ENCODE assay signal across 1 cellular context in the genomic region with DNA sequence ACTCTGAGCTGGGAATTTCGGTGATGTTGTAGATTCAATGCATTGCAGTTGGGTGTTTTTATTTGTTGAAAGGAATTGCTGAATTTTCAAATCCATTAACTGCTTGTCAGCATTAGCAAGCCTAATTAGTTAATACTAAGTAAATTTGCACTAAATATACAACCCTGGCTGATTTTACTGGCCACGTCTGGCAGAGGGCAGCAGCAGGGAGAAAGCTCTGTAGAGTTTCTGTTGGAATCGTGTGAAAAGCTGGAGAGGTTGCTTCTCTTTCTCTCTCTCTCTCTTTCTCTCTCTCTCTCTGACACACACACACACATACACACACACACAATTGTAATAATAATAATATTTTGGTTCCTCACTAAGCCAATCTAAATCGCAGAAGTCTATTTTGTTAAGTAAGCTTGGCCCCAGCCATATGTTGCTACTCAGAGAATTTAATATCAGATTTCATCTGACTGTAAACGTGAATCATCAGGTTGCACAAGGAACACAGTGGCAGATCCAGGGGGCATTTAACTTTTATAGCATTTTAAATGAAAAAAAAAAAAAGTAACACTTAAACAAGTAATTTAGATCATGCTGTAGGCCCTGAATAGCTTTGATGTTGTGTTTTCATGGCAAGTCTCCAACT.
TF ChIP-seq lines count a peak whose summit lies in the region.

No MANE protein-coding gene starts in this region.

TF ChIP-seq in HEK293, 187 proteins besides CTCF, POLR2A, EP300 and RAD21 (continued from another document and continues in another):
- TF ChIP-seq KLF17 (tag by site-specific recombination; IDR thresholded peaks at IDR 0.05) (no peak), ZFP37 (tag by site-specific recombination; IDR thresholded peaks at IDR 0.05) (no peak), KLF7 (tag by site-specific recombination; IDR thresholded peaks at IDR 0.05; ENCODE audit: borderline replicate concordance) (no peak), ZNF138 (tag by site-specific recombination; IDR thresholded peaks at IDR 0.05; ENCODE audit: borderline replicate concordance) (no peak), ELK4 (IDR thresholded peaks at IDR 0.05; ENCODE audit: borderline replicate concordance, low read depth, low read length) (no peak), ZNF302 (tag by site-specific recombination; IDR thresholded peaks at IDR 0.05; ENCODE audit: low read depth) (no peak), ZSCAN5A (tag by site-specific recombination; IDR thresholded peaks at IDR 0.05) (no peak), ZNF423 (tag by site-specific recombination; IDR thresholded peaks at IDR 0.05) (no peak), PRDM6 (tag by site-specific recombination; IDR thresholded peaks at IDR 0.05) (peak; percentile 91), ZNF488 (tag by site-specific recombination; IDR thresholded peaks at IDR 0.05) (0 out of 2 replicates have a peak, but pooled peaks have one; percentile 21), ZNF585B (tag by site-specific recombination; IDR thresholded peaks at IDR 0.05) (no peak), ZNF350 (tag by site-specific recombination; IDR thresholded peaks at IDR 0.05) (no peak), ZNF629 (tag by site-specific recombination; IDR thresholded peaks at IDR 0.05) (peak; percentile 73), ZNF391 (tag by site-specific recombination; IDR thresholded peaks at IDR 0.05; ENCODE audit: borderline replicate concordance, low read depth) (no peak), ZNF366 (tag by site-specific recombination; conservative IDR thresholded peaks at IDR 0.05) (peak; percentile 47; the same call in 1 of the 2 replicates), ZNF561 (tag by site-specific recombination; IDR thresholded peaks at IDR 0.05; ENCODE audit: borderline replicate concordance) (no peak)
- TF ChIP-seq, protein P1, sequence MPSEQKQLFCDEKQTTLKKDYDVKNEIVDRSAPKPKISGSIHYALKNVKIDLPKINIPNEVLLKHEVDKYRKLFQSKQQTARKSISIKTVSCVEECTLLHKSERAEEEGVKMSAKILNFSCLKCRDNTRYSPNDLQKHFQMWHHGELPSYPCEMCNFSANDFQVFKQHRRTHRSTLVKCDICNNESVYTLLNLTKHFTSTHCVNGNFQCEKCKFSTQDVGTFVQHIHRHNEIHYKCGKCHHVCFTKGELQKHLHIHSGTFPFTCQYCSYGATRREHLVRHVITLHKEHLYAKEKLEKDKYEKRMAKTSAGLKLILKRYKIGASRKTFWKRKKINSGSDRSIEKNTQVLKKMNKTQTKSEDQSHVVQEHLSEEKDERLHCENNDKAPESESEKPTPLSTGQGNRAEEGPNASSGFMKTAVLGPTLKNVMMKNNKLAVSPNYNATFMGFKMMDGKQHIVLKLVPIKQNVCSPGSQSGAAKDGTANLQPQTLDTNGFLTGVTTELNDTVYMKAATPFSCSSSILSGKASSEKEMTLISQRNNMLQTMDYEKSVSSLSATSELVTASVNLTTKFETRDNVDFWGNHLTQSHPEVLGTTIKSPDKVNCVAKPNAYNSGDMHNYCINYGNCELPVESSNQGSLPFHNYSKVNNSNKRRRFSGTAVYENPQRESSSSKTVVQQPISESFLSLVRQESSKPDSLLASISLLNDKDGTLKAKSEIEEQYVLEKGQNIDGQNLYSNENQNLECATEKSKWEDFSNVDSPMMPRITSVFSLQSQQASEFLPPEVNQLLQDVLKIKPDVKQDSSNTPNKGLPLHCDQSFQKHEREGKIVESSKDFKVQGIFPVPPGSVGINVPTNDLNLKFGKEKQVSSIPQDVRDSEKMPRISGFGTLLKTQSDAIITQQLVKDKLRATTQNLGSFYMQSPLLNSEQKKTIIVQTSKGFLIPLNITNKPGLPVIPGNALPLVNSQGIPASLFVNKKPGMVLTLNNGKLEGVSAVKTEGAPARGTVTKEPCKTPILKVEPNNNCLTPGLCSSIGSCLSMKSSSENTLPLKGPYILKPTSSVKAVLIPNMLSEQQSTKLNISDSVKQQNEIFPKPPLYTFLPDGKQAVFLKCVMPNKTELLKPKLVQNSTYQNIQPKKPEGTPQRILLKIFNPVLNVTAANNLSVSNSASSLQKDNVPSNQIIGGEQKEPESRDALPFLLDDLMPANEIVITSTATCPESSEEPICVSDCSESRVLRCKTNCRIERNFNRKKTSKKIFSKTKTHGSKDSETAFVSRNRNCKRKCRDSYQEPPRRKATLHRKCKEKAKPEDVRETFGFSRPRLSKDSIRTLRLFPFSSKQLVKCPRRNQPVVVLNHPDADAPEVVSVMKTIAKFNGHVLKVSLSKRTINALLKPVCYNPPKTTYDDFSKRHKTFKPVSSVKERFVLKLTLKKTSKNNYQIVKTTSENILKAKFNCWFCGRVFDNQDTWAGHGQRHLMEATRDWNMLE (tag by site-specific recombination; conservative IDR thresholded peaks at IDR 0.05; ENCODE audit: low read depth), result no peak
- TF ChIP-seq, protein P2, sequence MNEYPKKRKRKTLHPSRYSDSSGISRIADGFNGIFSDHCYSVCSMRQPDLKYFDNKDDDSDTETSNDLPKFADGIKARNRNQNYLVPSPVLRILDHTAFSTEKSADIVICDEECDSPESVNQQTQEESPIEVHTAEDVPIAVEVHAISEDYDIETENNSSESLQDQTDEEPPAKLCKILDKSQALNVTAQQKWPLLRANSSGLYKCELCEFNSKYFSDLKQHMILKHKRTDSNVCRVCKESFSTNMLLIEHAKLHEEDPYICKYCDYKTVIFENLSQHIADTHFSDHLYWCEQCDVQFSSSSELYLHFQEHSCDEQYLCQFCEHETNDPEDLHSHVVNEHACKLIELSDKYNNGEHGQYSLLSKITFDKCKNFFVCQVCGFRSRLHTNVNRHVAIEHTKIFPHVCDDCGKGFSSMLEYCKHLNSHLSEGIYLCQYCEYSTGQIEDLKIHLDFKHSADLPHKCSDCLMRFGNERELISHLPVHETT (tag by site-specific recombination; IDR thresholded peaks at IDR 0.05), result no peak
- TF ChIP-seq, protein P3, sequence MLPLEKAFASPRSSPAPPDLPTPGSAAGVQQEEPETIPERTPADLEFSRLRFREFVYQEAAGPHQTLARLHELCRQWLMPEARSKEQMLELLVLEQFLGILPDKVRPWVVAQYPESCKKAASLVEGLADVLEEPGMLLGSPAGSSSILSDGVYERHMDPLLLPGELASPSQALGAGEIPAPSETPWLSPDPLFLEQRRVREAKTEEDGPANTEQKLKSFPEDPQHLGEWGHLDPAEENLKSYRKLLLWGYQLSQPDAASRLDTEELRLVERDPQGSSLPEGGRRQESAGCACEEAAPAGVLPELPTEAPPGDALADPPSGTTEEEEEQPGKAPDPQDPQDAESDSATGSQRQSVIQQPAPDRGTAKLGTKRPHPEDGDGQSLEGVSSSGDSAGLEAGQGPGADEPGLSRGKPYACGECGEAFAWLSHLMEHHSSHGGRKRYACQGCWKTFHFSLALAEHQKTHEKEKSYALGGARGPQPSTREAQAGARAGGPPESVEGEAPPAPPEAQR (tag by site-specific recombination; IDR thresholded peaks at IDR 0.05), result no peak
- TF ChIP-seq, protein P4, sequence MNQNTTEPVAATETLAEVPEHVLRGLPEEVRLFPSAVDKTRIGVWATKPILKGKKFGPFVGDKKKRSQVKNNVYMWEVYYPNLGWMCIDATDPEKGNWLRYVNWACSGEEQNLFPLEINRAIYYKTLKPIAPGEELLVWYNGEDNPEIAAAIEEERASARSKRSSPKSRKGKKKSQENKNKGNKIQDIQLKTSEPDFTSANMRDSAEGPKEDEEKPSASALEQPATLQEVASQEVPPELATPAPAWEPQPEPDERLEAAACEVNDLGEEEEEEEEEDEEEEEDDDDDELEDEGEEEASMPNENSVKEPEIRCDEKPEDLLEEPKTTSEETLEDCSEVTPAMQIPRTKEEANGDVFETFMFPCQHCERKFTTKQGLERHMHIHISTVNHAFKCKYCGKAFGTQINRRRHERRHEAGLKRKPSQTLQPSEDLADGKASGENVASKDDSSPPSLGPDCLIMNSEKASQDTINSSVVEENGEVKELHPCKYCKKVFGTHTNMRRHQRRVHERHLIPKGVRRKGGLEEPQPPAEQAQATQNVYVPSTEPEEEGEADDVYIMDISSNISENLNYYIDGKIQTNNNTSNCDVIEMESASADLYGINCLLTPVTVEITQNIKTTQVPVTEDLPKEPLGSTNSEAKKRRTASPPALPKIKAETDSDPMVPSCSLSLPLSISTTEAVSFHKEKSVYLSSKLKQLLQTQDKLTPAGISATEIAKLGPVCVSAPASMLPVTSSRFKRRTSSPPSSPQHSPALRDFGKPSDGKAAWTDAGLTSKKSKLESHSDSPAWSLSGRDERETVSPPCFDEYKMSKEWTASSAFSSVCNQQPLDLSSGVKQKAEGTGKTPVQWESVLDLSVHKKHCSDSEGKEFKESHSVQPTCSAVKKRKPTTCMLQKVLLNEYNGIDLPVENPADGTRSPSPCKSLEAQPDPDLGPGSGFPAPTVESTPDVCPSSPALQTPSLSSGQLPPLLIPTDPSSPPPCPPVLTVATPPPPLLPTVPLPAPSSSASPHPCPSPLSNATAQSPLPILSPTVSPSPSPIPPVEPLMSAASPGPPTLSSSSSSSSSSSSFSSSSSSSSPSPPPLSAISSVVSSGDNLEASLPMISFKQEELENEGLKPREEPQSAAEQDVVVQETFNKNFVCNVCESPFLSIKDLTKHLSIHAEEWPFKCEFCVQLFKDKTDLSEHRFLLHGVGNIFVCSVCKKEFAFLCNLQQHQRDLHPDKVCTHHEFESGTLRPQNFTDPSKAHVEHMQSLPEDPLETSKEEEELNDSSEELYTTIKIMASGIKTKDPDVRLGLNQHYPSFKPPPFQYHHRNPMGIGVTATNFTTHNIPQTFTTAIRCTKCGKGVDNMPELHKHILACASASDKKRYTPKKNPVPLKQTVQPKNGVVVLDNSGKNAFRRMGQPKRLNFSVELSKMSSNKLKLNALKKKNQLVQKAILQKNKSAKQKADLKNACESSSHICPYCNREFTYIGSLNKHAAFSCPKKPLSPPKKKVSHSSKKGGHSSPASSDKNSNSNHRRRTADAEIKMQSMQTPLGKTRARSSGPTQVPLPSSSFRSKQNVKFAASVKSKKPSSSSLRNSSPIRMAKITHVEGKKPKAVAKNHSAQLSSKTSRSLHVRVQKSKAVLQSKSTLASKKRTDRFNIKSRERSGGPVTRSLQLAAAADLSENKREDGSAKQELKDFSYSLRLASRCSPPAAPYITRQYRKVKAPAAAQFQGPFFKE (tag by site-specific recombination; IDR thresholded peaks at IDR 0.05; ENCODE audit: borderline replicate concordance), result no peak
- TF ChIP-seq, protein P5, sequence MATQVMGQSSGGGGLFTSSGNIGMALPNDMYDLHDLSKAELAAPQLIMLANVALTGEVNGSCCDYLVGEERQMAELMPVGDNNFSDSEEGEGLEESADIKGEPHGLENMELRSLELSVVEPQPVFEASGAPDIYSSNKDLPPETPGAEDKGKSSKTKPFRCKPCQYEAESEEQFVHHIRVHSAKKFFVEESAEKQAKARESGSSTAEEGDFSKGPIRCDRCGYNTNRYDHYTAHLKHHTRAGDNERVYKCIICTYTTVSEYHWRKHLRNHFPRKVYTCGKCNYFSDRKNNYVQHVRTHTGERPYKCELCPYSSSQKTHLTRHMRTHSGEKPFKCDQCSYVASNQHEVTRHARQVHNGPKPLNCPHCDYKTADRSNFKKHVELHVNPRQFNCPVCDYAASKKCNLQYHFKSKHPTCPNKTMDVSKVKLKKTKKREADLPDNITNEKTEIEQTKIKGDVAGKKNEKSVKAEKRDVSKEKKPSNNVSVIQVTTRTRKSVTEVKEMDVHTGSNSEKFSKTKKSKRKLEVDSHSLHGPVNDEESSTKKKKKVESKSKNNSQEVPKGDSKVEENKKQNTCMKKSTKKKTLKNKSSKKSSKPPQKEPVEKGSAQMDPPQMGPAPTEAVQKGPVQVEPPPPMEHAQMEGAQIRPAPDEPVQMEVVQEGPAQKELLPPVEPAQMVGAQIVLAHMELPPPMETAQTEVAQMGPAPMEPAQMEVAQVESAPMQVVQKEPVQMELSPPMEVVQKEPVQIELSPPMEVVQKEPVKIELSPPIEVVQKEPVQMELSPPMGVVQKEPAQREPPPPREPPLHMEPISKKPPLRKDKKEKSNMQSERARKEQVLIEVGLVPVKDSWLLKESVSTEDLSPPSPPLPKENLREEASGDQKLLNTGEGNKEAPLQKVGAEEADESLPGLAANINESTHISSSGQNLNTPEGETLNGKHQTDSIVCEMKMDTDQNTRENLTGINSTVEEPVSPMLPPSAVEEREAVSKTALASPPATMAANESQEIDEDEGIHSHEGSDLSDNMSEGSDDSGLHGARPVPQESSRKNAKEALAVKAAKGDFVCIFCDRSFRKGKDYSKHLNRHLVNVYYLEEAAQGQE (tag by site-specific recombination; IDR thresholded peaks at IDR 0.05), result no peak
